In genomic region chr9:136687721-136688223, GRCh38 we compare ENCODE assay signal across 9 cellular contexts. TPM values are rescaled to one million over a fixed set of nuclear protein-coding genes. Genes with fewer than 3 reads are reported as not detected.
DNase-seq lines count a peak whose midpoint lies in the region; ATAC-seq and TF ChIP-seq lines count a peak whose summit lies in the region.
"Had no signal": no experiment of that assay in that cellular context is flagged by ENCODE, and none has a peak within 500 bp of the region (broad histone marks: within the 10 kb centered on the region; RNA-seq: fewer than 3 reads in every experiment).

No MANE protein-coding gene starts in this region.

- DNase-seq in activated T-cell treated with anti-CD3 and anti-CD28 coated beads, Interleukin-2, amount 50 U/mL, for 4 hours: no peak
- no peak for DNase-seq in activated T-cell treated with anti-CD3 and anti-CD28 coated beads, Interleukin-2, amount 50 U/mL, for 24 hours
- no peak for DNase-seq in thoracic aorta (ENCODE audit: low spot score)
- DNase-seq in activated CD4-positive, alpha-beta T cell treated with anti-CD3 and anti-CD28 coated beads, Interleukin-2, amount 50 U/mL, for 4 hours: no peak
- DNase-seq in NCI-H2196 treated with DMSO at 0.1 percent for 48 hours (lab: John Stamatoyannopoulos, UW; ENCODE audit: unreplicated experiment): no peak

- ATAC-seq in activated T-cell treated with anti-CD3 and anti-CD28 coated beads, Interleukin-2, amount 50 U/mL, for 4 hours: no peak
- ATAC-seq in thoracic aorta (ENCODE audit: insufficient number of reproducible peaks, low FRiP score, low read depth) (no peak), GM19023 (IDR thresholded peaks at IDR 0.05; ENCODE audit: unreplicated experiment) (no peak)

- H3K9me3 ChIP-seq in SU-DHL-6 (ENCODE audit: insufficient read depth, low read length) (no peaks in the 10 kb centered on the region), iPS-15b (ENCODE audit: control insufficient read depth, insufficient read depth, low read length) (no peaks in the 10 kb centered on the region), thoracic aorta (no peaks in the 10 kb centered on the region)

- no peak overlapping the region for H3K27ac Mint-ChIP-seq in activated T-cell treated with anti-CD3 and anti-CD28 coated beads, Interleukin-2, amount 50 U/mL, for 24 hours

- H3K27ac ChIP-seq in SU-DHL-6 (ENCODE audit: low read depth, low read length): no peak overlapping the region
- H3K27ac ChIP-seq in thoracic aorta: peak overlapping the region in 1 of 2 donors; percentile 80

- no peaks in the 10 kb centered on the region for H3K27me3 Mint-ChIP-seq in activated T-cell treated with anti-CD3 and anti-CD28 coated beads, Interleukin-2, amount 50 U/mL, for 4 hours (ENCODE audit: low read depth)
- H3K27me3 Mint-ChIP-seq in activated T-cell treated with anti-CD3 and anti-CD28 coated beads, Interleukin-2, amount 50 U/mL, for 24 hours: peaks cover 4% of the 10 kb centered on the region

- H3K4me1 Mint-ChIP-seq in activated T-cell treated with anti-CD3 and anti-CD28 coated beads, Interleukin-2, amount 50 U/mL, for 4 hours (ENCODE audit: low read depth): peaks cover 7% of the 10 kb centered on the region
- H3K4me1 Mint-ChIP-seq in activated T-cell treated with anti-CD3 and anti-CD28 coated beads, Interleukin-2, amount 50 U/mL, for 24 hours (ENCODE audit: low read depth): peaks cover 6% of the 10 kb centered on the region

- H3K9me3 Mint-ChIP-seq in activated T-cell treated with anti-CD3 and anti-CD28 coated beads, Interleukin-2, amount 50 U/mL, for 4 hours: no peaks in the 10 kb centered on the region
- H3K9me3 Mint-ChIP-seq in activated T-cell treated with anti-CD3 and anti-CD28 coated beads, Interleukin-2, amount 50 U/mL, for 24 hours: no peaks in the 10 kb centered on the region

- H3K27me3 ChIP-seq in SU-DHL-6 (ENCODE audit: low read length) (no peaks in the 10 kb centered on the region), iPS-15b (ENCODE audit: control insufficient read depth, insufficient read depth, low read length) (no peaks in the 10 kb centered on the region), thoracic aorta (replicated peaks; ENCODE audit: insufficient read depth) (no peaks in the 10 kb centered on the region)

- no peaks in the 10 kb centered on the region; the same call in 1 of the 2 replicates for H3F3A ChIP-seq in SU-DHL-6 (ENCODE audit: insufficient read depth)

- no peaks in the 10 kb centered on the region for H3K36me3 Mint-ChIP-seq in activated T-cell treated with anti-CD3 and anti-CD28 coated beads, Interleukin-2, amount 50 U/mL, for 4 hours (ENCODE audit: insufficient read depth)
- no peaks in the 10 kb centered on the region for H3K36me3 Mint-ChIP-seq in activated T-cell treated with anti-CD3 and anti-CD28 coated beads, Interleukin-2, amount 50 U/mL, for 24 hours (ENCODE audit: low read depth)

- peak overlapping the region; percentile 51 for H3K4me3 Mint-ChIP-seq in activated T-cell treated with anti-CD3 and anti-CD28 coated beads, Interleukin-2, amount 50 U/mL, for 4 hours
- H3K4me3 Mint-ChIP-seq in activated T-cell treated with anti-CD3 and anti-CD28 coated beads, Interleukin-2, amount 50 U/mL, for 24 hours: no peak overlapping the region

- peak overlapping the region; percentile 16 for H3K4me2 ChIP-seq in SU-DHL-6 (ENCODE audit: low read depth, low read length, poor library complexity, severe bottlenecking)

- H3K9ac ChIP-seq in SU-DHL-6 (ENCODE audit: low read length) (no peak overlapping the region), iPS-15b (ENCODE audit: low read depth, low read length) (no peak overlapping the region)

- H3K79me2 ChIP-seq in SU-DHL-6 (ENCODE audit: insufficient read depth, low read length): no peaks in the 10 kb centered on the region

- H3K9me2 ChIP-seq in SU-DHL-6 (replicated peaks; ENCODE audit: insufficient read depth, low read length): no peaks in the 10 kb centered on the region

- H3K4me1 ChIP-seq in iPS-15b (ENCODE audit: control insufficient read depth, insufficient read depth, low read length) (peaks cover 6% of the 10 kb centered on the region), thoracic aorta (ENCODE audit: control insufficient read depth in 1 of 2, low read depth in 2 of 2) (peaks cover 15 to 27% of the 10 kb centered on the region in 2 donors)

- no peaks in the 10 kb centered on the region for H4K20me1 ChIP-seq in SU-DHL-6 (ENCODE audit: low read depth, low read length)

- H3K4me3 ChIP-seq in SU-DHL-6 (ENCODE audit: insufficient read depth, low read length, poor library complexity, severe bottlenecking) (no peak overlapping the region), iPS-15b (ENCODE audit: low read depth, low read length) (peak overlapping the region; percentile 26), thoracic aorta (peak overlapping the region; percentile 84)

- no peak overlapping the region for H2AFZ ChIP-seq in SU-DHL-6 (ENCODE audit: low read depth, low read length, severe bottlenecking)

- H3K36me3 ChIP-seq in SU-DHL-6 (ENCODE audit: low read length) (no peaks in the 10 kb centered on the region), iPS-15b (ENCODE audit: control insufficient read depth, insufficient read depth, low read length) (peaks cover 3% of the 10 kb centered on the region), thoracic aorta (no peaks in the 10 kb centered on the region)

- TF ChIP-seq CTCF in SU-DHL-6 (IDR thresholded peaks at IDR 0.05; ENCODE audit: insufficient read depth, low read length, poor library complexity, severe bottlenecking): no peak
- TF ChIP-seq CTCF in thoracic aorta (IDR thresholded peaks at IDR 0.05): no peak

RNA-seq across cellular contexts. Expression of gene AGPAT2, which starts 0.5 kb away (rescaled TPM):
- total RNA-seq in activated T-cell treated with anti-CD3 and anti-CD28 coated beads, Interleukin-2, amount 50 U/mL, for 4 hours: 10 to 100 TPM; 11.4 to 14.3 (median 11.7) TPM
- 10 to 100 TPM; 50.2 to 66.8 TPM for total RNA-seq in thoracic aorta

RNA-seq across cellular contexts. Expression of gene DIPK1B, which starts 24.6 kb away (rescaled TPM):
- under 1 TPM in 2 of 3 donors, not detected in 1; 0.16 to 0.18 TPM for total RNA-seq in activated T-cell treated with anti-CD3 and anti-CD28 coated beads, Interleukin-2, amount 50 U/mL, for 4 hours
- total RNA-seq in thoracic aorta: 1 to 10 TPM; 4.8 to 6.9 TPM

RNA-seq across cellular contexts. Expression of gene EGFL7, which starts 25.1 kb away (rescaled TPM):
- 1 to 10 TPM; 2.3 to 4.3 (median 3.2) TPM for total RNA-seq in activated T-cell treated with anti-CD3 and anti-CD28 coated beads, Interleukin-2, amount 50 U/mL, for 4 hours
- total RNA-seq in thoracic aorta: 10 to 100 TPM; 42.0 to 56.5 TPM

RNA-seq across cellular contexts. Expression of gene LCN10, which starts 55.0 kb away (rescaled TPM):
- 1 to 10 TPM in 2 of 3 donors, under 1 TPM in 1; 0.82 to 2.4 (median 2.1) TPM for total RNA-seq in activated T-cell treated with anti-CD3 and anti-CD28 coated beads, Interleukin-2, amount 50 U/mL, for 4 hours
- 1 to 10 TPM; 3.1 to 9.4 TPM for total RNA-seq in thoracic aorta
- total RNA-seq: renal cortical epithelial cell had no signal

Comparison
In these comparisons a context has a peak if more than half of its experiments do, and no peak if none do; other contexts are left out.
1. RNA of gene DIPK1B, which starts 24.6 kb away (total RNA-seq): 4.8 to 6.9 TPM in thoracic aorta; 0.16 to 0.18 TPM in activated T-cell treated with anti-CD3 and anti-CD28 coated beads, Interleukin-2, amount 50 U/mL, for 4 hours; every median in the first group is over 4 times any median in the second.
2. RNA of gene EGFL7, which starts 25.1 kb away (total RNA-seq): 42.0 to 56.5 TPM in thoracic aorta; 2.3 to 4.3 TPM in activated T-cell treated with anti-CD3 and anti-CD28 coated beads, Interleukin-2, amount 50 U/mL, for 4 hours; every median in the first group is over 4 times any median in the second.